1 cellular context compared by ENCODE assay signal in genomic region chr10:99917963-99918825, GRCh38.
TF ChIP-seq lines count a peak whose summit lies in the region.

No MANE protein-coding gene starts in this region.

TF ChIP-seq in WTC11, 78 proteins besides CTCF, POLR2A, EP300 and RAD21 (continued from another document):
- TF ChIP-seq TEAD1 (CRISPR knock-in tag; IDR thresholded peaks at IDR 0.05) (0 out of 2 replicates have a peak, but pooled peaks have one; percentile 26), ZNF423 (CRISPR knock-in tag; IDR thresholded peaks at IDR 0.05) (no peak), RORB (CRISPR knock-in tag; IDR thresholded peaks at IDR 0.05) (no peak)
TF ChIP-seq in WTC11: peak in this region for 5.
